In genomic region chr18:13247506-13247905, GRCh38 we compare ENCODE assay signal across 22 cellular contexts. TPM values are rescaled to one million over a fixed set of nuclear protein-coding genes. Genes with fewer than 3 reads are reported as not detected.
A peak's percentile ranks its signal among the peaks of the same experiment; 100 is the strongest.
DNase-seq lines count a peak whose midpoint lies in the region; ATAC-seq and TF ChIP-seq lines count a peak whose summit lies in the region.
"Had no signal": no experiment of that assay in that cellular context is flagged by ENCODE, and none has a peak within 500 bp of the region (broad histone marks: within the 10 kb centered on the region; RNA-seq: fewer than 3 reads in every experiment).

No MANE protein-coding gene starts in this region.

- ATAC-seq in lower lobe of right lung (no peak), GM19463 (IDR thresholded peaks at IDR 0.05; ENCODE audit: unreplicated experiment) (no peak)

- no peak overlapping the region for H3K4me3 Mint-ChIP-seq in activated CD4-positive, alpha-beta memory T cell treated with anti-CD3 and anti-CD28 coated beads for 36 hours
- H3K4me3 Mint-ChIP-seq in activated CD4-positive, alpha-beta memory T cell treated with anti-CD3 and anti-CD28 coated beads, Interleukin-2, amount 10 ng/mL, durations not matched to agents 7 days and 5 days, result no peak overlapping the region
- H3K4me3 Mint-ChIP-seq in chondrocyte (ENCODE audit: unreplicated experiment), result no peak overlapping the region
- H3K4me3 Mint-ChIP-seq: CD14-positive monocyte; CD8-positive, alpha-beta memory T cell had no signal

- no peaks in the 10 kb centered on the region for H3K36me3 ChIP-seq in lower lobe of right lung
- no peaks in the 10 kb centered on the region for H3K36me3 ChIP-seq in suprapubic skin
- H3K36me3 ChIP-seq: BE2C had no signal

- TF ChIP-seq CTCF in chondrocyte (IDR thresholded peaks at IDR 0.05), result no peak
- TF ChIP-seq CTCF in lower lobe of right lung (IDR thresholded peaks at IDR 0.05), result no peak
- TF ChIP-seq CTCF in suprapubic skin (IDR thresholded peaks at IDR 0.05), result no peak

- no peaks in the 10 kb centered on the region for H3K4me1 Mint-ChIP-seq in activated CD4-positive, alpha-beta memory T cell treated with anti-CD3 and anti-CD28 coated beads for 36 hours (ENCODE audit: low read depth)
- no peaks in the 10 kb centered on the region for H3K4me1 Mint-ChIP-seq in activated CD4-positive, alpha-beta memory T cell treated with anti-CD3 and anti-CD28 coated beads, Interleukin-2, amount 10 ng/mL, durations not matched to agents 7 days and 5 days
- peaks cover 26% of the 10 kb centered on the region for H3K4me1 Mint-ChIP-seq in chondrocyte (ENCODE audit: low read depth)
- H3K4me1 Mint-ChIP-seq: CD8-positive, alpha-beta memory T cell had no signal

- no peak overlapping the region for H3K27ac Mint-ChIP-seq in activated CD4-positive, alpha-beta memory T cell treated with anti-CD3 and anti-CD28 coated beads for 36 hours
- H3K27ac Mint-ChIP-seq in activated CD4-positive, alpha-beta memory T cell treated with anti-CD3 and anti-CD28 coated beads, Interleukin-2, amount 10 ng/mL, durations not matched to agents 7 days and 5 days, result no peak overlapping the region
- no peak overlapping the region for H3K27ac Mint-ChIP-seq in chondrocyte (ENCODE audit: unreplicated experiment)
- H3K27ac Mint-ChIP-seq: CD14-positive monocyte; CD8-positive, alpha-beta memory T cell had no signal

- POLR2A ChIA-PET in activated CD4-positive, alpha-beta memory T cell treated with anti-CD3 and anti-CD28 coated beads for 36 hours (lab: Charles Lee), result no interaction called here
- POLR2A ChIA-PET in activated CD4-positive, alpha-beta memory T cell treated with anti-CD3 and anti-CD28 coated beads, Interleukin-2, amount 10 ng/mL, durations not matched to agents 7 days and 5 days (lab: Charles Lee), result interaction anchor here (1.1 kb wide), 1 partner anchor 18 kb away, joined by 6 read pairs; no protein-coding TSS in a partner anchor

- CTCF ChIA-PET in activated CD4-positive, alpha-beta memory T cell treated with anti-CD3 and anti-CD28 coated beads for 36 hours (lab: Charles Lee), result no interaction called here
- CTCF ChIA-PET in activated CD4-positive, alpha-beta memory T cell treated with anti-CD3 and anti-CD28 coated beads, Interleukin-2, amount 10 ng/mL, durations not matched to agents 7 days and 5 days (lab: Charles Lee), result no interaction called here

- H3K27ac ChIP-seq in lower lobe of right lung (no peak overlapping the region), suprapubic skin (no peak overlapping the region)
- H3K27ac ChIP-seq: 22Rv1, RWPE1 had no signal

- H3K9me3 Mint-ChIP-seq in activated CD4-positive, alpha-beta memory T cell treated with anti-CD3 and anti-CD28 coated beads for 36 hours, result no peaks in the 10 kb centered on the region
- no peaks in the 10 kb centered on the region for H3K9me3 Mint-ChIP-seq in activated CD4-positive, alpha-beta memory T cell treated with anti-CD3 and anti-CD28 coated beads, Interleukin-2, amount 10 ng/mL, durations not matched to agents 7 days and 5 days
- peaks cover 10% of the 10 kb centered on the region for H3K9me3 Mint-ChIP-seq in chondrocyte (ENCODE audit: low read depth)

- WGBS in suprapubic skin, result 96% methylated on average over 14 of the region's 14 CpGs

- TF ChIP-seq POLR2A in suprapubic skin (IDR thresholded peaks at IDR 0.05), result no peak

- intact Hi-C loops in activated CD4-positive, alpha-beta memory T cell treated with anti-CD3 and anti-CD28 coated beads for 36 hours (cut with micrococcal nuclease), result no loop called here
- intact Hi-C loops in lower lobe of right lung (cut with DNase I), result no loop called here

- no peaks in the 10 kb centered on the region for H3K36me3 Mint-ChIP-seq in activated CD4-positive, alpha-beta memory T cell treated with anti-CD3 and anti-CD28 coated beads for 36 hours
- H3K36me3 Mint-ChIP-seq in activated CD4-positive, alpha-beta memory T cell treated with anti-CD3 and anti-CD28 coated beads, Interleukin-2, amount 10 ng/mL, durations not matched to agents 7 days and 5 days (ENCODE audit: low read depth), result no peaks in the 10 kb centered on the region
- peaks cover 9% of the 10 kb centered on the region for H3K36me3 Mint-ChIP-seq in chondrocyte (ENCODE audit: low read depth)
- H3K36me3 Mint-ChIP-seq: CD8-positive, alpha-beta memory T cell had no signal

- no peak overlapping the region for H3K4me3 ChIP-seq in lower lobe of right lung
- H3K4me3 ChIP-seq in suprapubic skin, result no peak overlapping the region

- DNase-seq in activated CD4-positive, alpha-beta memory T cell treated with anti-CD3 and anti-CD28 coated beads for 36 hours, result peak; percentile 2
- DNase-seq in activated CD4-positive, alpha-beta memory T cell treated with anti-CD3 and anti-CD28 coated beads, Interleukin-2, amount 10 ng/mL, durations not matched to agents 7 days and 5 days, result no peak
- DNase-seq in chondrocyte (ENCODE audit: low spot score) (peak; percentile 43), lower lobe of right lung (peak; percentile 36), suprapubic skin (ENCODE audit: low spot score in 2 of 2) (peak; percentile 35 to 48), NCI-H2081 treated with DMSO at 0.1 percent for 48 hours (lab: John Stamatoyannopoulos, UW) (no peak), RPMI8226 (no peak)
- DNase-seq: BE2C; Calu3; CD8-positive, alpha-beta memory T cell; DND-41; IMR-90; KG1; MM.1S; NCI-H2029; NCI-H446 treated with DMSO at 0.1 percent for 48 hours; NCI-H69; SHP77 had no signal

- H3K27me3 ChIP-seq in lower lobe of right lung (ENCODE audit: low read depth) (no peaks in the 10 kb centered on the region), suprapubic skin (no peaks in the 10 kb centered on the region)
- H3K27me3 ChIP-seq: BE2C had no signal

- H3K4me1 ChIP-seq in lower lobe of right lung (no peaks in the 10 kb centered on the region), suprapubic skin (no peaks in the 10 kb centered on the region)
- H3K4me1 ChIP-seq: BE2C had no signal

- no peaks in the 10 kb centered on the region for H3K27me3 Mint-ChIP-seq in activated CD4-positive, alpha-beta memory T cell treated with anti-CD3 and anti-CD28 coated beads for 36 hours
- peaks cover 6% of the 10 kb centered on the region for H3K27me3 Mint-ChIP-seq in activated CD4-positive, alpha-beta memory T cell treated with anti-CD3 and anti-CD28 coated beads, Interleukin-2, amount 10 ng/mL, durations not matched to agents 7 days and 5 days
- no peaks in the 10 kb centered on the region for H3K27me3 Mint-ChIP-seq in chondrocyte (ENCODE audit: low read depth)
- H3K27me3 Mint-ChIP-seq: CD8-positive, alpha-beta memory T cell had no signal

- H3K9me3 ChIP-seq in lower lobe of right lung (no peaks in the 10 kb centered on the region), suprapubic skin (no peaks in the 10 kb centered on the region)
- H3K9me3 ChIP-seq: BE2C had no signal

- no peak for TF ChIP-seq EP300 in suprapubic skin (IDR thresholded peaks at IDR 0.05)

RNA-seq across cellular contexts. Expression of gene LDLRAD4, which starts 28.9 kb away (rescaled TPM):
- 10 to 100 TPM; 28.4 to 30.1 TPM for total RNA-seq in activated CD4-positive, alpha-beta memory T cell treated with anti-CD3 and anti-CD28 coated beads for 36 hours
- 10 to 100 TPM; 19.1 to 22.4 TPM for total RNA-seq in activated CD4-positive, alpha-beta memory T cell treated with anti-CD3 and anti-CD28 coated beads, Interleukin-2, amount 10 ng/mL, durations not matched to agents 7 days and 5 days
- total RNA-seq in chondrocyte (78.2 to 229 TPM (median 80.5 TPM) in 3 replicates), lower lobe of right lung (24.6 TPM), suprapubic skin (10 to 100 TPM; 10.1 to 31.6 (median 15.1) TPM)
- total RNA-seq: IMR-90 had no signal

Comparison
In these comparisons a context has a peak if more than half of its experiments do, and no peak if none do; other contexts are left out.
1. DNase-seq: peak in activated CD4-positive, alpha-beta memory T cell treated with anti-CD3 and anti-CD28 coated beads for 36 hours (single experiment), chondrocyte (single experiment), lower lobe of right lung (single experiment) and suprapubic skin (2 of 2); none in activated CD4-positive, alpha-beta memory T cell treated with anti-CD3 and anti-CD28 coated beads, Interleukin-2, amount 10 ng/mL, durations not matched to agents 7 days and 5 days (single experiment), NCI-H2081 treated with DMSO at 0.1 percent for 48 hours (single experiment) and RPMI8226 (single experiment).